15 cellular contexts compared by ENCODE assay signal in genomic region chr14:64409509-64409908, GRCh38. TPM values are rescaled to one million over a fixed set of nuclear protein-coding genes. Genes with fewer than 3 reads are reported as not detected.
DNase-seq lines count a peak whose midpoint lies in the region; ATAC-seq, FAIRE-seq and TF ChIP-seq lines count a peak whose summit lies in the region.
"Had no signal": no experiment of that assay in that cellular context is flagged by ENCODE, and none has a peak within 500 bp of the region (broad histone marks: within the 10 kb centered on the region; RNA-seq: fewer than 3 reads in every experiment).

No MANE protein-coding gene starts in this region.

- ATAC-seq in A549 (peak; percentile 39 to 41; a peak in 3 of 6 replicates), GM18870 (IDR thresholded peaks at IDR 0.05; ENCODE audit: unreplicated experiment) (peak; percentile 67), HG03095 (IDR thresholded peaks at IDR 0.05; ENCODE audit: unreplicated experiment) (peak; percentile 43), HG03196 (IDR thresholded peaks at IDR 0.05; ENCODE audit: unreplicated experiment) (no peak), HG03521 (IDR thresholded peaks at IDR 0.05; ENCODE audit: unreplicated experiment) (no peak), HG02973 (IDR thresholded peaks at IDR 0.05; ENCODE audit: unreplicated experiment) (no peak)
- ATAC-seq: body of pancreas had no signal

- dilution Hi-C loops in mammary epithelial cell (cut with HindIII; ENCODE audit: low sequenced_read_pairs) = no loop called here

- H3K4me1 ChIP-seq in A549 (peaks cover 28% of the 10 kb centered on the region), mammary epithelial cell (ENCODE audit: insufficient read depth, low read length) (peaks cover 10% of the 10 kb centered on the region)
- H3K4me1 ChIP-seq: body of pancreas, foreskin keratinocyte, parathyroid adenoma, upper lobe of right lung had no signal

- in situ Hi-C loops in mammary epithelial cell (cut with MboI; ENCODE audit: low sequenced_read_pairs in 2 of 2) = no loop called here

- H3K4me2 ChIP-seq in A549 = peak overlapping the region; percentile 38
- no peak overlapping the region for H3K4me2 ChIP-seq in mammary epithelial cell (ENCODE audit: insufficient read depth, low read depth, low read length)

- no peak for TF ChIP-seq CTCF in A549 (IDR thresholded peaks at IDR 0.05)
- TF ChIP-seq CTCF in mammary epithelial cell (conservative IDR thresholded peaks at IDR 0.05 in 1 of 2, IDR thresholded peaks at IDR 0.05 in 1 of 2; ENCODE audit: extremely low read depth in 1 of 2, insufficient read depth in 1 of 2, low read depth in 1 of 2, low read length in 2 of 2) = no peak

- no peak for TF ChIP-seq POLR2A in A549 (IDR thresholded peaks at IDR 0.05; ENCODE audit: low read length)

- peaks cover 14% of the 10 kb centered on the region for H3K36me3 ChIP-seq in mammary epithelial cell (ENCODE audit: insufficient read depth, low read length)

- no peaks in the 10 kb centered on the region for H3K9me3 ChIP-seq in A549
- no peaks in the 10 kb centered on the region for H3K9me3 ChIP-seq in mammary epithelial cell (replicated peaks; ENCODE audit: insufficient read depth, low read length)
- H3K9me3 ChIP-seq: body of pancreas, upper lobe of right lung had no signal

- H2AFZ ChIP-seq in mammary epithelial cell (ENCODE audit: low read depth, low read length) = no peak overlapping the region
- H2AFZ ChIP-seq: parathyroid adenoma had no signal

- peaks cover 43% of the 10 kb centered on the region for H3K79me2 ChIP-seq in mammary epithelial cell (ENCODE audit: insufficient read depth, low read length)
- H3K79me2 ChIP-seq: parathyroid adenoma had no signal

- no peak for TF ChIP-seq EP300 in A549 (IDR thresholded peaks at IDR 0.05)

- no peaks in the 10 kb centered on the region for H4K20me1 ChIP-seq in mammary epithelial cell (ENCODE audit: insufficient read depth, low read length)

- no peak for FAIRE-seq in A549 (lab: Jason Lieb, UNC)

- POLR2A ChIA-PET in A549 (lab: Yijun Ruan, JAX) = no interaction called here

- no peak for TF ChIP-seq RAD21 in A549 (conservative IDR thresholded peaks at IDR 0.05 in 1 of 2, IDR thresholded peaks at IDR 0.05 in 1 of 2)

- H3K27me3 ChIP-seq in mammary epithelial cell (ENCODE audit: insufficient read depth, low read length) = no peaks in the 10 kb centered on the region
- H3K27me3 ChIP-seq: body of pancreas, foreskin keratinocyte, upper lobe of right lung had no signal

- DNase-seq in A549 (ENCODE audit: low read depth in 1 of 2, low spot score in 1 of 2) = no peak
- DNase-seq in mammary epithelial cell = no peak
- DNase-seq in activated CD4-positive, alpha-beta T cell treated with anti-CD3 and anti-CD28 coated beads, Interleukin-2, amount 50 U/mL, for 48 hours = no peak
- DNase-seq: body of pancreas; effector memory CD4-positive, alpha-beta T cell; KG1; NCI-H510A treated with DMSO at 0.1 percent for 48 hours; upper lobe of right lung had no signal

- WGBS in A549 (ENCODE audit: missing lambda C conversion rate) = 90% methylated on average over 5 of the region's 5 CpGs
- WGBS in mammary epithelial cell (ENCODE audit: low coverage, missing lambda C conversion rate) = 98% methylated on average over 4 of the region's 5 CpGs

- intact Hi-C loops in mammary epithelial cell (cut with micrococcal nuclease) = no loop called here

- no peak overlapping the region for H3K9ac ChIP-seq in mammary epithelial cell (ENCODE audit: insufficient read depth, low read length)
- H3K9ac ChIP-seq: parathyroid adenoma had no signal

- H3K4me3 ChIP-seq in A549 (no peak overlapping the region), mammary epithelial cell (replicated peaks in 1 of 3; ENCODE audit: insufficient read depth in 1 of 3, low read depth in 2 of 3, low read length in 3 of 3) (no peak overlapping the region)
- H3K4me3 ChIP-seq: body of pancreas, upper lobe of right lung had no signal

- peak overlapping the region; percentile 47 to 83; a peak in 5 of 6 replicates for H3K27ac ChIP-seq in A549
- H3K27ac ChIP-seq in mammary epithelial cell (ENCODE audit: insufficient read depth, low read depth, low read length) = peak overlapping the region; percentile 44
- H3K27ac ChIP-seq: body of pancreas, foreskin keratinocyte, parathyroid adenoma, upper lobe of right lung had no signal

- CTCF ChIA-PET in A549 (lab: Yijun Ruan, JAX) = interaction anchor here (0.6 kb wide), 1 partner anchor 794 kb away, joined by 3 read pairs; no protein-coding TSS in a partner anchor
- CTCF ChIA-PET in mammary epithelial cell (lab: Charles Lee; ENCODE audit: low non-redundant PET) = no interaction called here

- no TSS peak for BruUV-seq in mammary epithelial cell (replicated peaks; lab: Mats Ljungman, UMichigan)

TF ChIP-seq in A549, 52 proteins besides CTCF, POLR2A, EP300 and RAD21:
- TF ChIP-seq HEYL (CRISPR knock-in tag; IDR thresholded peaks at IDR 0.05) (no peak), PBX3 (IDR thresholded peaks at IDR 0.05) (no peak), HES2 (IDR thresholded peaks at IDR 0.05) (no peak)

RNA-seq across cellular contexts. Expression of gene MTHFD1, which starts 21.4 kb away (rescaled TPM):
- polyA plus RNA-seq in A549 (2011; rRNA removed) (102 and 105 TPM in 2 replicates), A549 (2017; fragmentation: RNase III; extraction: RNeasy Plus Mini Kit Qiagen cat#74134 plus additional on column Dnase treatment) (155 to 164 TPM (median 159 TPM) in 3 replicates), mammary epithelial cell (70.7 TPM)
- polyA plus RNA-seq in A549 (2012; cell fraction: cytosol; rRNA removed) = 75.2 and 80.8 TPM in 2 replicates
- 78.3 and 107 TPM in 2 replicates for polyA plus RNA-seq in A549 (2012; cell fraction: nucleus; rRNA removed)
- polyA minus RNA-seq in A549 (2011; rRNA and poly(A)+ RNA removed) = 131 and 132 TPM in 2 replicates
- total RNA-seq in mammary epithelial cell = 100 to 1,000 TPM in 1 of 2 donors, 10 to 100 TPM in 1; 39.5 to 117 TPM
- polyA minus RNA-seq in mammary epithelial cell = 193 TPM

RNA-seq across cellular contexts. Expression of gene AKAP5, which starts 55.8 kb away (rescaled TPM):
- polyA plus RNA-seq in A549 (2011; rRNA removed) (0.60 and 0.84 TPM in 2 replicates), A549 (2017; fragmentation: RNase III; extraction: RNeasy Plus Mini Kit Qiagen cat#74134 plus additional on column Dnase treatment) (1.6 to 1.9 TPM (median 1.7 TPM) in 3 replicates), mammary epithelial cell (0.03 TPM)
- 0.11 and 0.13 TPM in 2 replicates for polyA plus RNA-seq in A549 (2012; cell fraction: cytosol; rRNA removed)
- polyA plus RNA-seq in A549 (2012; cell fraction: nucleus; rRNA removed) = 0.11 and 0.20 TPM in 2 replicates
- polyA minus RNA-seq in A549 (2011; rRNA and poly(A)+ RNA removed) = 0.39 and 0.74 TPM in 2 replicates
- total RNA-seq in mammary epithelial cell = under 1 TPM; 0.28 to 0.67 TPM
- 0.57 TPM for polyA minus RNA-seq in mammary epithelial cell

Comparison
In these comparisons a context has a peak if more than half of its experiments do, and no peak if none do; other contexts are left out.
1. ATAC-seq: peak in A549 (2 of 2), GM18870 (single experiment) and HG03095 (single experiment); none in HG03196 (single experiment), HG03521 (single experiment) and HG02973 (single experiment).